17 cellular contexts compared by ENCODE assay signal in genomic region chr9:17795708-17796107, GRCh38.
A peak's percentile ranks its signal among the peaks of the same experiment; 100 is the strongest.
DNase-seq lines count a peak whose midpoint lies in the region; ATAC-seq and TF ChIP-seq lines count a peak whose summit lies in the region.
"Had no signal": no experiment of that assay in that cellular context is flagged by ENCODE, and none has a peak within 500 bp of the region (broad histone marks: within the 10 kb centered on the region; RNA-seq: fewer than 3 reads in every experiment).

No MANE protein-coding gene starts in this region.

- H3K4me1 ChIP-seq in osteoblast (ENCODE audit: insufficient read depth, low read length): peaks cover 8% of the 10 kb centered on the region
- no peaks in the 10 kb centered on the region for H3K4me1 ChIP-seq in testis

- no peak overlapping the region for H3K4me2 ChIP-seq in osteoblast (ENCODE audit: insufficient read depth, low read length)

- H3K27me3 ChIP-seq in osteoblast (ENCODE audit: insufficient read depth, low read length): peaks cover 5% of the 10 kb centered on the region
- H3K27me3 ChIP-seq in testis: no peaks in the 10 kb centered on the region

- H3K27ac ChIP-seq in osteoblast (ENCODE audit: low read depth, low read length): no peak overlapping the region
- H3K27ac ChIP-seq in testis: no peak overlapping the region
- H3K27ac ChIP-seq: GM23248 had no signal

- peak overlapping the region; percentile 30 for H2AFZ ChIP-seq in osteoblast (ENCODE audit: low read length)
- H2AFZ ChIP-seq: GM23248 had no signal

- ATAC-seq in GM21360 (IDR thresholded peaks at IDR 0.05; ENCODE audit: unreplicated experiment): no peak

- DNase-seq in ELR (ENCODE audit: low read depth): peak; percentile 3
- DNase-seq in OCI-M1 (lab: John Stamatoyannopoulos, UW): peak; percentile 96
- DNase-seq in astrocyte of the hippocampus (ENCODE audit: low read depth, low spot score): peak; percentile 58
- no peak for DNase-seq in osteoblast (ENCODE audit: insufficient read length, low spot score, missing footprints)
- DNase-seq in lower leg skin (ENCODE audit: low spot score in 2 of 2): no peak
- DNase-seq in testis: no peak
- DNase-seq: ACHN; CD4-positive, alpha-beta T cell; DMS79; GDM1; GM23248; NCI-H1105; NCI-H187; NCI-H446; NCI-H748 treated with DMSO at 0.1 percent for 48 hours; RPMI8226 had no signal

- WGBS in lower leg skin, 2 donors: 80 to 81% methylated on average over 6 of the region's 6 CpGs
- 58 to 90% methylated on average over 3 to 6 of the region's 6 CpGs for WGBS in testis, 2 donors

- intact Hi-C loops in lower leg skin (cut with DNase I; ENCODE audit: low total_unique reads): no loop called here
- intact Hi-C loops in testis (cut with DNase I; ENCODE audit: low total_unique reads): no loop called here

- no peaks in the 10 kb centered on the region for H4K20me1 ChIP-seq in osteoblast (ENCODE audit: insufficient read depth, low read length)

- TF ChIP-seq CTCF in osteoblast (IDR thresholded peaks at IDR 0.05; ENCODE audit: extremely low read depth, low read depth, low read length) (no peak), lower leg skin (IDR thresholded peaks at IDR 0.05) (no peak), testis (IDR thresholded peaks at IDR 0.05) (no peak)

- no peak for TF ChIP-seq POLR2A in lower leg skin (IDR thresholded peaks at IDR 0.05)
- no peak for TF ChIP-seq POLR2A in testis (IDR thresholded peaks at IDR 0.05)

- H3K4me3 ChIP-seq in osteoblast (ENCODE audit: insufficient read depth, low read length) (no peak overlapping the region), lower leg skin (ENCODE audit: low read depth, poor library complexity, severe bottlenecking) (no peak overlapping the region), testis (no peak overlapping the region)
- H3K4me3 ChIP-seq: GM23248 had no signal

- H3K9me3 ChIP-seq in osteoblast (ENCODE audit: low read depth, low read length) (no peaks in the 10 kb centered on the region), testis (no peaks in the 10 kb centered on the region)

- H3K36me3 ChIP-seq in osteoblast (ENCODE audit: insufficient read depth, low read length) (no peaks in the 10 kb centered on the region), testis (ENCODE audit: low read depth, missing control alignments) (no peaks in the 10 kb centered on the region)

- H3K79me2 ChIP-seq in osteoblast (ENCODE audit: insufficient read depth, low read length): no peaks in the 10 kb centered on the region

Comparison
In these comparisons a context has a peak if more than half of its experiments do, and no peak if none do; other contexts are left out.
1. DNase-seq: peak in ELR (single experiment), OCI-M1 (single experiment) and astrocyte of the hippocampus (single experiment); none in osteoblast (single experiment), lower leg skin (0 of 2) and testis (single experiment).